10 cellular contexts compared by ENCODE assay signal in the genomic region with DNA sequence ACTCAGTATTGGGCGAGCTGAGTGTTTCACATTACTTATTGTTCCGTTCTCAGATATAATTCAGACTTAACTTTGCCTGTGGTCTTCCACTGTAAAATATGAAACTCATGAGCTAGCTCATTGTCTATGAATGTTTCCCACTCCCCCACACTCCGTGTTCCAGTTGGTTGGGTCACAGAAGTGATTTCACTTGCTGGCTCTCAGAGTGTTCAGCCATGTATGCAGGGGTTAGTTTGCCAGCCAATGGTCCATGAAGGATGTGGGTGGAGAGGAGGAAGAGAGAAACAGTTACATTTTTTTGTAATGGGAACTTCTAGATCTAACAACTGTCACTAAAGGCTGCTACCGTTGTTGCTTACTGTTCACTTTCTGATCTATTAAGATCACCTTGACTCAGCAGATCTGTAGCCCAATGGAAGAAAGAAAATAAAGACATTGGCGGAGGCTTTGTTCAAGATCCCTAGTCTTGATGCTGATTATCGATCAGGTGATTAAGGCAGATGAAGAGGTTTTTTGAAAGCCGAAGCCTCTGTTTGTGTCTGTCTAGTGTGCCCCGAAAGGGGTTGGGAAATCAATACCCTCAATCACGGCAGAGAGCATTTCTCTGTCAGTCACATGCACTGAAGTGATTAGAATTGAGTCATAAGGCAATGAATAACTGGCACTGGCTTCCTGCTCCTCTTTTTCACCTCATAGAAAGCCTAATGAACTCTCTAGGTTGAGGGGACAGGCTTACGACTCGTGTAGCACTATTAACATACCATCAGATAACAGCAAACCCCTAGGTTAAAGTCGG.
DNase-seq lines count a peak whose midpoint lies in the region; ATAC-seq, FAIRE-seq and TF ChIP-seq lines count a peak whose summit lies in the region.
"Had no signal": no experiment of that assay in that cellular context is flagged by ENCODE, and none has a peak within 500 bp of the region (broad histone marks: within the 10 kb centered on the region; RNA-seq: fewer than 3 reads in every experiment).

No MANE protein-coding gene starts in this region.

- no peak for TF ChIP-seq RAD21 in HepG2 (CRISPR knock-in tag; IDR thresholded peaks at IDR 0.05)

- in situ Hi-C loops in HepG2 (cut with HindIII; ENCODE audit: extremely low pct_ligation_motif_present, low pct_unique_long_range_greater_than_20kb): no loop called here

- H3K9ac ChIP-seq in HepG2 (ENCODE audit: insufficient read depth, low read depth, low read length): no peak overlapping the region

- H3K27me3 ChIP-seq in HepG2 (ENCODE audit: control insufficient read depth in 1 of 2, insufficient read depth in 2 of 2, low read length in 2 of 2) (no peaks in the 10 kb centered on the region), dorsolateral prefrontal cortex (no peaks in the 10 kb centered on the region)

- no peaks in the 10 kb centered on the region for H3K9me3 Mint-ChIP-seq in osteocyte (ENCODE audit: unreplicated experiment)
- H3K9me3 Mint-ChIP-seq: T-helper 1 cell treated with Interleukin-12 subunit alpha and Interleukin-12 subunit beta and Interleukin-4 antibody, amounts not matched to agents 30 μg/mL and 1 μg/mL, for 36 hours had no signal

- peak; percentile 94 for ATAC-seq in GM21786 (IDR thresholded peaks at IDR 0.05; ENCODE audit: unreplicated experiment)
- ATAC-seq in HepG2: peak; percentile 57

- H3K27ac ChIP-seq in HepG2 (ENCODE audit: extremely low read length, insufficient read depth, low read length) (no peak overlapping the region), dorsolateral prefrontal cortex (no peak overlapping the region)

- H4K20me1 ChIP-seq in HepG2 (ENCODE audit: insufficient read depth, low read length): no peaks in the 10 kb centered on the region

- no peak overlapping the region for H2AFZ ChIP-seq in HepG2 (ENCODE audit: low read length)

- H3K4me1 Mint-ChIP-seq in osteocyte (ENCODE audit: unreplicated experiment): peaks cover 7% of the 10 kb centered on the region

- CTCF ChIA-PET in HepG2 (lab: Yijun Ruan, JAX; ENCODE audit: low intra/inter-chr PET ratio, low total read pairs): no interaction called here

- TF ChIP-seq CTCF in GM12865 (IDR thresholded peaks at IDR 0.05; ENCODE audit: insufficient read depth, low read depth, low read length, missing control alignments) (no peak), HepG2 (CRISPR knock-in tag; IDR thresholded peaks at IDR 0.05) (no peak), osteocyte (IDR thresholded peaks at IDR 0.05) (no peak), dorsolateral prefrontal cortex (IDR thresholded peaks at IDR 0.05 in 54 of 56, conservative IDR thresholded peaks at IDR 0.05 in 2 of 56; ENCODE audit: low read depth in 1 of 56, partially characterized antibody in 56 of 56) (no peak)

- no peaks in the 10 kb centered on the region for H3K4me1 ChIP-seq in HepG2 (ENCODE audit: insufficient read depth, low read length)

- FAIRE-seq in HepG2 (lab: Jason Lieb, UNC): no peak
- FAIRE-seq: G401.6 had no signal

- H3K27ac Mint-ChIP-seq in osteocyte (ENCODE audit: unreplicated experiment): no peak overlapping the region
- H3K27ac Mint-ChIP-seq: T-helper 1 cell treated with Interleukin-12 subunit alpha and Interleukin-12 subunit beta and Interleukin-4 antibody, amounts not matched to agents 30 μg/mL and 1 μg/mL, for 36 hours had no signal

- DNase-seq in GM12865 (ENCODE audit: low read depth) (peak; percentile 91), LHCN-M2 (ENCODE audit: low read depth) (peak; percentile 31), HepG2 (ENCODE audit: low spot score) (no peak), osteocyte (ENCODE audit: extremely low spot score, unreplicated experiment) (no peak), NCI-H748 treated with DMSO at 0.1 percent for 48 hours (lab: John Stamatoyannopoulos, UW) (no peak), T-helper 9 cell (no peak), dorsolateral prefrontal cortex (no peak)

- H3K4me2 ChIP-seq in HepG2 (ENCODE audit: low read depth, low read length): peak overlapping the region; percentile 13

- 9% methylated on average over 12 of the region's 12 CpGs for WGBS in HepG2 (ENCODE audit: low lambda C conversion rate)

- H3K79me2 ChIP-seq in HepG2 (ENCODE audit: insufficient read depth, low read length): no peaks in the 10 kb centered on the region

- H3K4me3 ChIP-seq in GM12865 (ENCODE audit: low read depth, low read length) (no peak overlapping the region; the same call in 1 of the 2 replicates), HepG2 (replicated peaks in 1 of 3; ENCODE audit: insufficient read depth in 1 of 3, low read depth in 2 of 3, low read length in 3 of 3) (no peak overlapping the region), dorsolateral prefrontal cortex (no peak overlapping the region)

- no TSS peak for BruUV-seq in HepG2 (replicated peaks; lab: Mats Ljungman, UMichigan)

- no peak for TF ChIP-seq EP300 in HepG2 (IDR thresholded peaks at IDR 0.05; ENCODE audit: low read depth in 2 of 2, low read length in 2 of 2)
- no peak for TF ChIP-seq EP300 in HepG2 (CRISPR knock-in tag; IDR thresholded peaks at IDR 0.05; ENCODE audit: borderline replicate concordance)

- intact Hi-C loops in HepG2 (cut with micrococcal nuclease; ENCODE audit: unreplicated experiment): no loop called here
- intact Hi-C loops in dorsolateral prefrontal cortex (cut with DNase I): loop anchor here (2.0 to 10.0 kb wide), 4 partner anchors 42 to 301 kb away; no protein-coding TSS in a partner anchor

- POLR2A ChIA-PET in HepG2 (lab: Yijun Ruan, JAX): no interaction called here

- TF ChIP-seq POLR2A in HepG2 (IDR thresholded peaks at IDR 0.05; ENCODE audit: insufficient read depth in 1 of 2, low read depth in 2 of 2, low read length in 2 of 2): no peak

- no peak overlapping the region for H3K4me3 Mint-ChIP-seq in osteocyte (ENCODE audit: unreplicated experiment)
- H3K4me3 Mint-ChIP-seq: T-helper 1 cell treated with Interleukin-12 subunit alpha and Interleukin-12 subunit beta and Interleukin-4 antibody, amounts not matched to agents 30 μg/mL and 1 μg/mL, for 36 hours had no signal

- H3K36me3 Mint-ChIP-seq in osteocyte (ENCODE audit: unreplicated experiment): no peaks in the 10 kb centered on the region

- H3K36me3 ChIP-seq in HepG2 (replicated peaks in 1 of 2; ENCODE audit: control insufficient read depth in 1 of 2, insufficient read depth in 2 of 2, low read length in 2 of 2): no peaks in the 10 kb centered on the region

- no peaks in the 10 kb centered on the region for H3K27me3 Mint-ChIP-seq in osteocyte (ENCODE audit: unreplicated experiment)

- no peaks in the 10 kb centered on the region for H3K9me3 ChIP-seq in HepG2 (ENCODE audit: low read length)

TF ChIP-seq in HepG2, 621 proteins besides CTCF, POLR2A, EP300 and RAD21:
- peak; percentile 22; the same call in 1 of the 2 replicates for TF ChIP-seq FOSL2 (CRISPR knock-in tag; IDR thresholded peaks at IDR 0.05)
- peak in 1 of 2 experiments; percentile 12; a peak in 1 of 4 replicates for TF ChIP-seq MAFK (conservative IDR thresholded peaks at IDR 0.05 in 1 of 2, IDR thresholded peaks at IDR 0.05 in 1 of 2; ENCODE audit: low read length in 2 of 2)
- TF ChIP-seq, protein P1, sequence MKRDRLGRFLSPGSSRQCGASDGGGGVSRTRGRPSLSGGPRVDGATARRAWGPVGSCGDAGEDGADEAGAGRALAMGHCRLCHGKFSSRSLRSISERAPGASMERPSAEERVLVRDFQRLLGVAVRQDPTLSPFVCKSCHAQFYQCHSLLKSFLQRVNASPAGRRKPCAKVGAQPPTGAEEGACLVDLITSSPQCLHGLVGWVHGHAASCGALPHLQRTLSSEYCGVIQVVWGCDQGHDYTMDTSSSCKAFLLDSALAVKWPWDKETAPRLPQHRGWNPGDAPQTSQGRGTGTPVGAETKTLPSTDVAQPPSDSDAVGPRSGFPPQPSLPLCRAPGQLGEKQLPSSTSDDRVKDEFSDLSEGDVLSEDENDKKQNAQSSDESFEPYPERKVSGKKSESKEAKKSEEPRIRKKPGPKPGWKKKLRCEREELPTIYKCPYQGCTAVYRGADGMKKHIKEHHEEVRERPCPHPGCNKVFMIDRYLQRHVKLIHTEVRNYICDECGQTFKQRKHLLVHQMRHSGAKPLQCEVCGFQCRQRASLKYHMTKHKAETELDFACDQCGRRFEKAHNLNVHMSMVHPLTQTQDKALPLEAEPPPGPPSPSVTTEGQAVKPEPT (CRISPR knock-in tag; IDR thresholded peaks at IDR 0.05; ENCODE audit: low read depth): no peak
- TF ChIP-seq BHLHE40 (IDR thresholded peaks at IDR 0.05; ENCODE audit: low read length): 0 out of 2 replicates have a peak, but pooled peaks have one; percentile 37

Comparison
In these comparisons a context has a peak if more than half of its experiments do, and no peak if none do; other contexts are left out.
1. DNase-seq: peak in GM12865 (single experiment) and LHCN-M2 (single experiment); none in HepG2 (single experiment), osteocyte (single experiment), NCI-H748 treated with DMSO at 0.1 percent for 48 hours (single experiment), T-helper 9 cell (single experiment) and dorsolateral prefrontal cortex (0 of 10).